Comparison of ENCODE assay signal across 11 cellular contexts in genomic region chr18:8177330-8178016, GRCh38.
DNase-seq lines count a peak whose midpoint lies in the region; ATAC-seq, FAIRE-seq and TF ChIP-seq lines count a peak whose summit lies in the region.
"Had no signal": no experiment of that assay in that cellular context is flagged by ENCODE, and none has a peak within 500 bp of the region (broad histone marks: within the 10 kb centered on the region; RNA-seq: fewer than 3 reads in every experiment).

No MANE protein-coding gene starts in this region.

- intact Hi-C loops in Right ventricle myocardium inferior (cut with DNase I): no loop called here
- intact Hi-C loops in mammary epithelial cell (cut with micrococcal nuclease): loop anchor here (10.0 kb wide), 1 partner anchor 57 kb away; no protein-coding TSS in a partner anchor
- intact Hi-C loops in HepG2 (cut with micrococcal nuclease; ENCODE audit: unreplicated experiment): loop anchor here (10.0 kb wide), 1 partner anchor 207 kb away; no protein-coding TSS in a partner anchor
- intact Hi-C loops in activated T-helper 1 cell treated with anti-CD3 and anti-CD28 coated beads, Interleukin-12 subunit alpha, Interleukin-12 subunit beta, Interleukin-2, Interleukin-4 antibody, amounts not matched to agents 30 ng/mL and 10 ng/mL and 1 ng/mL, durations not matched to agents 14 hours and 24 hours and 36 hours (cut with micrococcal nuclease): no loop called here

- H3K4me3 ChIP-seq in right atrium auricular region: no peak overlapping the region
- no peak overlapping the region for H3K4me3 ChIP-seq in mammary epithelial cell (replicated peaks in 1 of 3; ENCODE audit: insufficient read depth in 1 of 3, low read depth in 2 of 3, low read length in 3 of 3)
- H3K4me3 ChIP-seq in HepG2 (replicated peaks in 1 of 3; ENCODE audit: insufficient read depth in 1 of 3, low read depth in 2 of 3, low read length in 3 of 3): no peak overlapping the region
- H3K4me3 ChIP-seq: ascending aorta had no signal

- BruUV-seq in mammary epithelial cell (replicated peaks; lab: Mats Ljungman, UMichigan) (no TSS peak), HepG2 (replicated peaks; lab: Mats Ljungman, UMichigan) (no TSS peak)

- H3K4me2 ChIP-seq in mammary epithelial cell (ENCODE audit: insufficient read depth, low read depth, low read length): no peak overlapping the region
- peak overlapping the region; percentile 34 for H3K4me2 ChIP-seq in HepG2 (ENCODE audit: low read depth, low read length)

- dilution Hi-C loops in mammary epithelial cell (cut with HindIII; ENCODE audit: low sequenced_read_pairs): no loop called here

- no peaks in the 10 kb centered on the region for H3K27me3 Mint-ChIP-seq in activated T-helper 1 cell treated with anti-CD3 and anti-CD28 coated beads, Interleukin-12 subunit alpha, Interleukin-12 subunit beta, Interleukin-2, Interleukin-4 antibody, amounts not matched to agents 30 ng/mL and 10 ng/mL and 1 ng/mL, durations not matched to agents 14 hours and 24 hours and 36 hours (ENCODE audit: insufficient read depth)

- no peaks in the 10 kb centered on the region for H3K27me3 ChIP-seq in right atrium auricular region
- no peaks in the 10 kb centered on the region for H3K27me3 ChIP-seq in mammary epithelial cell (ENCODE audit: insufficient read depth, low read length)
- no peaks in the 10 kb centered on the region for H3K27me3 ChIP-seq in HepG2 (ENCODE audit: control insufficient read depth in 1 of 2, insufficient read depth in 2 of 2, low read length in 2 of 2)
- H3K27me3 ChIP-seq: ascending aorta had no signal

- no peak for TF ChIP-seq RAD21 in HepG2 (CRISPR knock-in tag; IDR thresholded peaks at IDR 0.05)

- TF ChIP-seq CTCF in right atrium auricular region (IDR thresholded peaks at IDR 0.05) (no peak), mammary epithelial cell (conservative IDR thresholded peaks at IDR 0.05 in 1 of 2, IDR thresholded peaks at IDR 0.05 in 1 of 2; ENCODE audit: extremely low read depth in 1 of 2, insufficient read depth in 1 of 2, low read depth in 1 of 2, low read length in 2 of 2) (no peak), HepG2 (CRISPR knock-in tag; IDR thresholded peaks at IDR 0.05) (no peak)

- H3K27ac ChIP-seq in right atrium auricular region (no peak overlapping the region), mammary epithelial cell (ENCODE audit: insufficient read depth, low read depth, low read length) (no peak overlapping the region), HepG2 (ENCODE audit: extremely low read length, insufficient read depth, low read length) (peak overlapping the region; percentile 29)
- H3K27ac ChIP-seq: ascending aorta had no signal

- TF ChIP-seq EP300 in HepG2 (IDR thresholded peaks at IDR 0.05; ENCODE audit: low read depth in 2 of 2, low read length in 2 of 2) (peak in 1 of 2 experiments; percentile 63; a peak in 2 of 4 replicates), HepG2 (CRISPR knock-in tag; IDR thresholded peaks at IDR 0.05; ENCODE audit: borderline replicate concordance) (no peak)

- CTCF ChIA-PET in mammary epithelial cell (lab: Charles Lee; ENCODE audit: low non-redundant PET): no interaction called here
- CTCF ChIA-PET in HepG2 (lab: Yijun Ruan, JAX; ENCODE audit: low intra/inter-chr PET ratio, low total read pairs): no interaction called here

- no peak overlapping the region for H3K27ac Mint-ChIP-seq in activated T-helper 1 cell treated with anti-CD3 and anti-CD28 coated beads, Interleukin-12 subunit alpha, Interleukin-12 subunit beta, Interleukin-2, Interleukin-4 antibody, amounts not matched to agents 30 ng/mL and 10 ng/mL and 1 ng/mL, durations not matched to agents 14 hours and 24 hours and 36 hours

- peak; percentile 43 for FAIRE-seq in HepG2 (lab: Jason Lieb, UNC)
- FAIRE-seq: GM18507 had no signal

- no peaks in the 10 kb centered on the region for H3K4me1 Mint-ChIP-seq in activated T-helper 1 cell treated with anti-CD3 and anti-CD28 coated beads, Interleukin-12 subunit alpha, Interleukin-12 subunit beta, Interleukin-2, Interleukin-4 antibody, amounts not matched to agents 30 ng/mL and 10 ng/mL and 1 ng/mL, durations not matched to agents 14 hours and 24 hours and 36 hours (ENCODE audit: low read depth)

- no peak overlapping the region for H3K4me3 Mint-ChIP-seq in activated T-helper 1 cell treated with anti-CD3 and anti-CD28 coated beads, Interleukin-12 subunit alpha, Interleukin-12 subunit beta, Interleukin-2, Interleukin-4 antibody, amounts not matched to agents 30 ng/mL and 10 ng/mL and 1 ng/mL, durations not matched to agents 14 hours and 24 hours and 36 hours

- POLR2A ChIA-PET in HepG2 (lab: Yijun Ruan, JAX): interaction anchor here (1.0 kb wide), 2 partner anchors 13 to 164 kb away, joined by 3 read pairs; no protein-coding TSS in a partner anchor

- no peak for TF ChIP-seq POLR2A in HepG2 (IDR thresholded peaks at IDR 0.05; ENCODE audit: insufficient read depth in 1 of 2, low read depth in 2 of 2, low read length in 2 of 2)

- H3K79me2 ChIP-seq in mammary epithelial cell (ENCODE audit: insufficient read depth, low read length) (no peaks in the 10 kb centered on the region), HepG2 (ENCODE audit: insufficient read depth, low read length) (no peaks in the 10 kb centered on the region)

- no peaks in the 10 kb centered on the region for H3K36me3 Mint-ChIP-seq in activated T-helper 1 cell treated with anti-CD3 and anti-CD28 coated beads, Interleukin-12 subunit alpha, Interleukin-12 subunit beta, Interleukin-2, Interleukin-4 antibody, amounts not matched to agents 30 ng/mL and 10 ng/mL and 1 ng/mL, durations not matched to agents 14 hours and 24 hours and 36 hours (ENCODE audit: low read depth)

- H3K36me3 ChIP-seq in right atrium auricular region (no peaks in the 10 kb centered on the region), mammary epithelial cell (ENCODE audit: insufficient read depth, low read length) (no peaks in the 10 kb centered on the region), HepG2 (replicated peaks in 1 of 2; ENCODE audit: control insufficient read depth in 1 of 2, insufficient read depth in 2 of 2, low read length in 2 of 2) (no peaks in the 10 kb centered on the region)
- H3K36me3 ChIP-seq: ascending aorta had no signal

- DNase-seq in Right ventricle myocardium inferior (ENCODE audit: missing footprints): no peak
- no peak for DNase-seq in right atrium auricular region (ENCODE audit: low spot score)
- peak; percentile 49 for DNase-seq in mammary epithelial cell
- peak; percentile 72 for DNase-seq in HepG2 (ENCODE audit: low spot score)
- DNase-seq in activated T-helper 1 cell treated with anti-CD3 and anti-CD28 coated beads, Interleukin-12 subunit alpha, Interleukin-12 subunit beta, Interleukin-2, Interleukin-4 antibody, amounts not matched to agents 30 ng/mL and 10 ng/mL and 1 ng/mL, durations not matched to agents 14 hours and 24 hours and 36 hours (ENCODE audit: low spot score): no peak
- DNase-seq in NCI-H446 treated with DMSO at 0.1 percent for 48 hours (lab: John Stamatoyannopoulos, UW): no peak
- DNase-seq: NCI-H2081 had no signal

- ATAC-seq in Right ventricle myocardium inferior: peak; percentile 63
- peak; percentile 87 for ATAC-seq in HepG2
- ATAC-seq in HG02571 (IDR thresholded peaks at IDR 0.05; ENCODE audit: unreplicated experiment): no peak
- no peak for ATAC-seq in HG02885 (IDR thresholded peaks at IDR 0.05; ENCODE audit: poor library complexity, unreplicated experiment)

- in situ Hi-C loops in mammary epithelial cell (cut with MboI; ENCODE audit: low sequenced_read_pairs in 2 of 2): no loop called here
- in situ Hi-C loops in HepG2 (cut with HindIII; ENCODE audit: extremely low pct_ligation_motif_present, low pct_unique_long_range_greater_than_20kb): no loop called here

- H3K4me1 ChIP-seq in right atrium auricular region: peaks cover 0 to 24% of the 10 kb centered on the region in 2 donors
- peaks cover 18% of the 10 kb centered on the region for H3K4me1 ChIP-seq in mammary epithelial cell (ENCODE audit: insufficient read depth, low read length)
- peaks cover 29% of the 10 kb centered on the region for H3K4me1 ChIP-seq in HepG2 (ENCODE audit: insufficient read depth, low read length)

- H4K20me1 ChIP-seq in mammary epithelial cell (ENCODE audit: insufficient read depth, low read length): no peaks in the 10 kb centered on the region
- no peaks in the 10 kb centered on the region; the same call in 1 of the 2 replicates for H4K20me1 ChIP-seq in HepG2 (ENCODE audit: insufficient read depth, low read length)

- no peak overlapping the region for H2AFZ ChIP-seq in mammary epithelial cell (ENCODE audit: low read depth, low read length)
- no peak overlapping the region for H2AFZ ChIP-seq in HepG2 (ENCODE audit: low read length)

- H3K9me3 ChIP-seq in right atrium auricular region (no peaks in the 10 kb centered on the region), mammary epithelial cell (replicated peaks; ENCODE audit: insufficient read depth, low read length) (no peaks in the 10 kb centered on the region), HepG2 (ENCODE audit: low read length) (no peaks in the 10 kb centered on the region)
- H3K9me3 ChIP-seq: ascending aorta had no signal

- 48% methylated on average over 3 of the region's 3 CpGs for WGBS in mammary epithelial cell (ENCODE audit: low coverage, missing lambda C conversion rate)
- WGBS in HepG2 (ENCODE audit: low lambda C conversion rate): 16% methylated on average over 3 of the region's 3 CpGs

- H3K9ac ChIP-seq in mammary epithelial cell (ENCODE audit: insufficient read depth, low read length) (no peak overlapping the region), HepG2 (ENCODE audit: insufficient read depth, low read depth, low read length) (no peak overlapping the region)

- no peaks in the 10 kb centered on the region for H3K9me3 Mint-ChIP-seq in activated T-helper 1 cell treated with anti-CD3 and anti-CD28 coated beads, Interleukin-12 subunit alpha, Interleukin-12 subunit beta, Interleukin-2, Interleukin-4 antibody, amounts not matched to agents 30 ng/mL and 10 ng/mL and 1 ng/mL, durations not matched to agents 14 hours and 24 hours and 36 hours

TF ChIP-seq in HepG2, 621 proteins besides CTCF, POLR2A, EP300 and RAD21 (continues in another document):
- TF ChIP-seq ZNF784 (CRISPR knock-in tag; IDR thresholded peaks at IDR 0.05; ENCODE audit: borderline replicate concordance) (no peak), PAWR (CRISPR knock-in tag; IDR thresholded peaks at IDR 0.05; ENCODE audit: borderline replicate concordance) (no peak), HOXD1 (CRISPR knock-in tag; IDR thresholded peaks at IDR 0.05) (no peak), ZNF615 (CRISPR knock-in tag; IDR thresholded peaks at IDR 0.05; ENCODE audit: borderline replicate concordance) (no peak), BRCA1 (CRISPR knock-in tag; IDR thresholded peaks at IDR 0.05) (no peak), HMG20B (CRISPR knock-in tag; conservative IDR thresholded peaks at IDR 0.05) (0 out of 2 replicates have a peak, but pooled peaks have one; percentile 20)

Comparison
In these comparisons a context has a peak if more than half of its experiments do, and no peak if none do; other contexts are left out.
1. ATAC-seq: peak in Right ventricle myocardium inferior (single experiment) and HepG2 (single experiment); none in HG02571 (single experiment) and HG02885 (single experiment).
2. DNase-seq: peak in mammary epithelial cell (single experiment) and HepG2 (single experiment); none in Right ventricle myocardium inferior (single experiment), right atrium auricular region (single experiment), activated T-helper 1 cell treated with anti-CD3 and anti-CD28 coated beads, Interleukin-12 subunit alpha, Interleukin-12 subunit beta, Interleukin-2, Interleukin-4 antibody, amounts not matched to agents 30 ng/mL and 10 ng/mL and 1 ng/mL, durations not matched to agents 14 hours and 24 hours and 36 hours (single experiment) and NCI-H446 treated with DMSO at 0.1 percent for 48 hours (single experiment).
3. intact Hi-C loops: an anchor here in mammary epithelial cell (10.0 kb wide) and HepG2 (10.0 kb wide); none called in Right ventricle myocardium inferior and activated T-helper 1 cell treated with anti-CD3 and anti-CD28 coated beads, Interleukin-12 subunit alpha, Interleukin-12 subunit beta, Interleukin-2, Interleukin-4 antibody, amounts not matched to agents 30 ng/mL and 10 ng/mL and 1 ng/mL, durations not matched to agents 14 hours and 24 hours and 36 hours.